In genomic region chr22:37186228-37186996, GRCh38 we compare ENCODE assay signal across 9 cellular contexts. TPM values are rescaled to one million over a fixed set of nuclear protein-coding genes. Genes with fewer than 3 reads are reported as not detected.
DNase-seq lines count a peak whose midpoint lies in the region; ATAC-seq and TF ChIP-seq lines count a peak whose summit lies in the region.
"Had no signal": no experiment of that assay in that cellular context is flagged by ENCODE, and none has a peak within 500 bp of the region (broad histone marks: within the 10 kb centered on the region; RNA-seq: fewer than 3 reads in every experiment).

No MANE protein-coding gene starts in this region.

- H3K4me1 ChIP-seq in CD4-positive, alpha-beta memory T cell (ENCODE audit: insufficient read depth, low read length) = peaks cover 61% of the 10 kb centered on the region
- H3K4me1 ChIP-seq in mucosa of descending colon (ENCODE audit: low read depth) = peaks cover 29% of the 10 kb centered on the region

- peaks cover 24 to 56% (median 40%) of the 10 kb centered on the region in 4 donors for H3K4me1 Mint-ChIP-seq in CD4-positive, alpha-beta memory T cell
- H3K4me1 Mint-ChIP-seq in T-helper 2 cell treated with Interferon-gamma antibody and Interleukin-4, amounts not matched to agents 5 μg/mL and 100 μg/mL, for 36 hours (ENCODE audit: low read depth) = peaks cover 42% of the 10 kb centered on the region
- peaks cover 39% of the 10 kb centered on the region for H3K4me1 Mint-ChIP-seq in endothelial cell (ENCODE audit: unreplicated experiment)

- TF ChIP-seq CTCF in endothelial cell (IDR thresholded peaks at IDR 0.05; ENCODE audit: unreplicated experiment) (no peak), mucosa of descending colon (IDR thresholded peaks at IDR 0.05) (no peak)

- H3K36me3 ChIP-seq in CD4-positive, alpha-beta memory T cell (ENCODE audit: insufficient read depth, low read length) = no peaks in the 10 kb centered on the region
- H3K36me3 ChIP-seq in H7 (replicated peaks; ENCODE audit: control insufficient read depth, insufficient read depth, low read length) = no peaks in the 10 kb centered on the region
- H3K36me3 ChIP-seq in mucosa of descending colon (ENCODE audit: low read depth) = no peaks in the 10 kb centered on the region
- H3K36me3 ChIP-seq: ovary had no signal

- H3K4me3 ChIP-seq in CD4-positive, alpha-beta memory T cell (ENCODE audit: low read length in 2 of 2) = peak overlapping the region in 1 of 2 donors; percentile 1
- H3K4me3 ChIP-seq in H7 (ENCODE audit: insufficient read depth, low read depth, low read length) (peak overlapping the region; percentile 15; the same call in 1 of the 2 replicates), mucosa of descending colon (no peak overlapping the region)
- H3K4me3 ChIP-seq: ovary had no signal

- H3K4me3 Mint-ChIP-seq in CD4-positive, alpha-beta memory T cell = peak overlapping the region; percentile 74 to 87 (median 80)
- peak overlapping the region; percentile 73 for H3K4me3 Mint-ChIP-seq in T-helper 2 cell treated with Interferon-gamma antibody and Interleukin-4, amounts not matched to agents 5 μg/mL and 100 μg/mL, for 36 hours
- H3K4me3 Mint-ChIP-seq in endothelial cell (ENCODE audit: unreplicated experiment) = peak overlapping the region; percentile 76

- no peaks in the 10 kb centered on the region for H3K27me3 Mint-ChIP-seq in CD4-positive, alpha-beta memory T cell
- no peaks in the 10 kb centered on the region for H3K27me3 Mint-ChIP-seq in T-helper 2 cell treated with Interferon-gamma antibody and Interleukin-4, amounts not matched to agents 5 μg/mL and 100 μg/mL, for 36 hours (ENCODE audit: low read depth)
- H3K27me3 Mint-ChIP-seq in endothelial cell (ENCODE audit: unreplicated experiment) = peaks cover 2% of the 10 kb centered on the region

- H3K9me3 ChIP-seq in CD4-positive, alpha-beta memory T cell (ENCODE audit: control insufficient read depth in 1 of 2, low read length in 2 of 2) = no peaks in the 10 kb centered on the region
- no peaks in the 10 kb centered on the region for H3K9me3 ChIP-seq in mucosa of descending colon
- H3K9me3 ChIP-seq: ovary had no signal

- H3K27ac ChIP-seq in CD4-positive, alpha-beta memory T cell (ENCODE audit: low read depth, low read length) = peak overlapping the region; percentile 31

- peak; percentile 47 for ATAC-seq in mucosa of descending colon
- no peak for ATAC-seq in HG03196 (IDR thresholded peaks at IDR 0.05; ENCODE audit: unreplicated experiment)
- no peak for ATAC-seq in GM19324 (IDR thresholded peaks at IDR 0.05; ENCODE audit: low FRiP score, unreplicated experiment)

- intact Hi-C loops in CD4-positive, alpha-beta memory T cell (cut with micrococcal nuclease) = loop anchor here (2.0 kb wide), 1 partner anchor 24 kb away; no protein-coding TSS in a partner anchor
- intact Hi-C loops in mucosa of descending colon (cut with DNase I, micrococcal nuclease) = no loop called here

- POLR2A ChIA-PET in CD4-positive, alpha-beta memory T cell (lab: Charles Lee; ENCODE audit: partially characterized antibody) = interaction anchor here (0.8 to 3.4 kb wide), 14 partner anchors 9 to 65 kb away, joined by 3 to 26 read pairs (median 6); partner anchors contain the start of genes IL2RB and RAC2

- peaks cover 0 to 2% of the 10 kb centered on the region in 2 donors for H3K36me3 Mint-ChIP-seq in CD4-positive, alpha-beta memory T cell
- H3K36me3 Mint-ChIP-seq in T-helper 2 cell treated with Interferon-gamma antibody and Interleukin-4, amounts not matched to agents 5 μg/mL and 100 μg/mL, for 36 hours (ENCODE audit: low read depth) = peaks cover 8% of the 10 kb centered on the region
- peaks cover 5% of the 10 kb centered on the region for H3K36me3 Mint-ChIP-seq in endothelial cell (ENCODE audit: low read depth, unreplicated experiment)

- no peaks in the 10 kb centered on the region for H3K9me3 Mint-ChIP-seq in CD4-positive, alpha-beta memory T cell
- H3K9me3 Mint-ChIP-seq in T-helper 2 cell treated with Interferon-gamma antibody and Interleukin-4, amounts not matched to agents 5 μg/mL and 100 μg/mL, for 36 hours = no peaks in the 10 kb centered on the region
- H3K9me3 Mint-ChIP-seq in endothelial cell (ENCODE audit: unreplicated experiment) = no peaks in the 10 kb centered on the region

- H3K27me3 ChIP-seq in CD4-positive, alpha-beta memory T cell (ENCODE audit: insufficient read depth, low read length) = no peaks in the 10 kb centered on the region
- H3K27me3 ChIP-seq in H7 (ENCODE audit: control insufficient read depth, insufficient read depth, low read length) = no peaks in the 10 kb centered on the region
- H3K27me3 ChIP-seq: ovary had no signal

- peak; percentile 68 to 79 (median 76) for DNase-seq in CD4-positive, alpha-beta memory T cell
- DNase-seq in H7 (peak; percentile 95), endothelial cell (ENCODE audit: low spot score) (peak; percentile 27), mucosa of descending colon (peak; percentile 33 to 65 (median 60)), T-helper 9 cell (no peak)
- DNase-seq in T-helper 2 cell treated with Interferon-gamma antibody and Interleukin-4, amounts not matched to agents 5 μg/mL and 100 μg/mL, for 36 hours (ENCODE audit: low spot score) = peak; percentile 44

- CTCF ChIA-PET in CD4-positive, alpha-beta memory T cell (lab: Charles Lee; ENCODE audit: partially characterized antibody) = interaction anchor here (0.6 to 1.5 kb wide), 4 partner anchors 11 to 209 kb away, joined by 3 to 6 read pairs (median 4); no protein-coding TSS in a partner anchor

- H3K27ac Mint-ChIP-seq in CD4-positive, alpha-beta memory T cell = peak overlapping the region; percentile 73 to 95 (median 85)
- peak overlapping the region; percentile 78 for H3K27ac Mint-ChIP-seq in T-helper 2 cell treated with Interferon-gamma antibody and Interleukin-4, amounts not matched to agents 5 μg/mL and 100 μg/mL, for 36 hours
- H3K27ac Mint-ChIP-seq in endothelial cell (ENCODE audit: unreplicated experiment) = peak overlapping the region; percentile 83

RNA-seq across cellular contexts. Expression of gene C1QTNF6, which starts 1.6 kb away (rescaled TPM):
- 10 to 100 TPM; 23.1 to 24.8 TPM for total RNA-seq in CD4-positive, alpha-beta memory T cell
- under 1 TPM; 0.49 to 0.89 TPM for polyA plus RNA-seq in CD4-positive, alpha-beta memory T cell
- 4.9 and 5.4 TPM in 2 replicates for total RNA-seq in H7 (2014; rRNA removed; shearing (Covaris generic))
- total RNA-seq in endothelial cell (ENCODE audit: unreplicated experiment) = 32.7 TPM
- 10 to 100 TPM in 2 of 3 donors, 1 to 10 TPM in 1; 8.9 to 22.5 (median 13.3) TPM for total RNA-seq in mucosa of descending colon

RNA-seq across cellular contexts. Expression of gene SSTR3, which starts 25.9 kb away (rescaled TPM):
- total RNA-seq in CD4-positive, alpha-beta memory T cell = 1 to 10 TPM; 8.2 to 9.3 TPM
- polyA plus RNA-seq in CD4-positive, alpha-beta memory T cell = 1 to 10 TPM in 1 of 2 donors, under 1 TPM in 1; 0.50 to 1.4 TPM
- 0.21 TPM in 1 of 2 replicates, not detected in the other for total RNA-seq in H7 (2014; rRNA removed; shearing (Covaris generic))
- total RNA-seq in endothelial cell (ENCODE audit: unreplicated experiment) = 0.13 TPM
- under 1 TPM in 2 of 3 donors, not detected in 1; 0.09 to 0.10 TPM for total RNA-seq in mucosa of descending colon

RNA-seq across cellular contexts. Expression of gene IL2RB, which starts 36.7 kb away (rescaled TPM):
- 10 to 100 TPM; 55.4 to 63.8 TPM for total RNA-seq in CD4-positive, alpha-beta memory T cell
- polyA plus RNA-seq in CD4-positive, alpha-beta memory T cell = 100 to 1,000 TPM in 1 of 2 donors, 10 to 100 TPM in 1; 37.6 to 107 TPM
- 0.21 and 0.41 TPM in 2 replicates for total RNA-seq in H7 (2014; rRNA removed; shearing (Covaris generic))
- 0.51 TPM for total RNA-seq in endothelial cell (ENCODE audit: unreplicated experiment)
- total RNA-seq in mucosa of descending colon = 1 to 10 TPM; 4.5 to 5.8 (median 5.3) TPM

RNA-seq across cellular contexts. Expression of gene RAC2, which starts 57.7 kb away (rescaled TPM):
- total RNA-seq in CD4-positive, alpha-beta memory T cell = 100 to 1,000 TPM; 304 to 318 TPM
- polyA plus RNA-seq in CD4-positive, alpha-beta memory T cell = 100 to 1,000 TPM; 724 to 917 TPM
- 9.4 and 9.6 TPM in 2 replicates for total RNA-seq in H7 (2014; rRNA removed; shearing (Covaris generic))
- total RNA-seq in endothelial cell (ENCODE audit: unreplicated experiment) (16.6 TPM), mucosa of descending colon (10 to 100 TPM; 15.3 to 26.8 (median 16.4) TPM)

Comparison
In these comparisons a context has a peak if more than half of its experiments do, and no peak if none do; other contexts are left out.
1. RNA of gene IL2RB, which starts 36.7 kb away (total RNA-seq): 55.4 to 63.8 TPM in CD4-positive, alpha-beta memory T cell; 4.5 to 5.8 TPM in mucosa of descending colon, 0.51 TPM in endothelial cell (single experiment) and 0.21 to 0.41 TPM in H7; every median in the first group is over 4 times any median in the second.
2. Peak in every context shown above with its lines, with median percentiles within 50 percentile points of each other: H3K27ac Mint-ChIP-seq and H3K4me3 Mint-ChIP-seq.